ENCODE assay signal across 1 cellular context in genomic region chr11:34783816-34784317, GRCh38.
TF ChIP-seq lines count a peak whose summit lies in the region.

No MANE protein-coding gene starts in this region.

TF ChIP-seq in HepG2, 621 proteins besides CTCF, POLR2A, EP300 and RAD21 (continued from another document and continues in another):
- TF ChIP-seq ATM (IDR thresholded peaks at IDR 0.05; ENCODE audit: borderline replicate concordance) = no peak
- no peak for TF ChIP-seq SP4 (CRISPR knock-in tag; IDR thresholded peaks at IDR 0.05)
- 0 out of 2 replicates have a peak, but pooled peaks have one; percentile 41 for TF ChIP-seq ISL2 (CRISPR knock-in tag; IDR thresholded peaks at IDR 0.05)
- no peak for TF ChIP-seq HOXA5 (CRISPR knock-in tag; IDR thresholded peaks at IDR 0.05)
- TF ChIP-seq NFAT5 (CRISPR knock-in tag; IDR thresholded peaks at IDR 0.05) = no peak
- 0 out of 2 replicates have a peak, but pooled peaks have one; percentile 11 for TF ChIP-seq SP5 (CRISPR knock-in tag; IDR thresholded peaks at IDR 0.05; ENCODE audit: borderline replicate concordance, low read depth)
- no peak for TF ChIP-seq HNRNPLL (IDR thresholded peaks at IDR 0.05; ENCODE audit: low read depth, low read length, poor library complexity, severe bottlenecking)
- no peak for TF ChIP-seq SRF (IDR thresholded peaks at IDR 0.05; ENCODE audit: low read depth, low read length)
- TF ChIP-seq, protein P1, sequence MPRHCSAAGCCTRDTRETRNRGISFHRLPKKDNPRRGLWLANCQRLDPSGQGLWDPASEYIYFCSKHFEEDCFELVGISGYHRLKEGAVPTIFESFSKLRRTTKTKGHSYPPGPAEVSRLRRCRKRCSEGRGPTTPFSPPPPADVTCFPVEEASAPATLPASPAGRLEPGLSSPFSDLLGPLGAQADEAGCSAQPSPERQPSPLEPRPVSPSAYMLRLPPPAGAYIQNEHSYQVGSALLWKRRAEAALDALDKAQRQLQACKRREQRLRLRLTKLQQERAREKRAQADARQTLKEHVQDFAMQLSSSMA (CRISPR knock-in tag; IDR thresholded peaks at IDR 0.05) = no peak
- peak; percentile 53; the same call in 1 of the 2 replicates for TF ChIP-seq SIX4 (CRISPR knock-in tag; IDR thresholded peaks at IDR 0.05)
- TF ChIP-seq ZNF761 (CRISPR knock-in tag; conservative IDR thresholded peaks at IDR 0.05) = no peak
- no peak for TF ChIP-seq TBP (CRISPR knock-in tag; IDR thresholded peaks at IDR 0.05)
- TF ChIP-seq, protein P2, sequence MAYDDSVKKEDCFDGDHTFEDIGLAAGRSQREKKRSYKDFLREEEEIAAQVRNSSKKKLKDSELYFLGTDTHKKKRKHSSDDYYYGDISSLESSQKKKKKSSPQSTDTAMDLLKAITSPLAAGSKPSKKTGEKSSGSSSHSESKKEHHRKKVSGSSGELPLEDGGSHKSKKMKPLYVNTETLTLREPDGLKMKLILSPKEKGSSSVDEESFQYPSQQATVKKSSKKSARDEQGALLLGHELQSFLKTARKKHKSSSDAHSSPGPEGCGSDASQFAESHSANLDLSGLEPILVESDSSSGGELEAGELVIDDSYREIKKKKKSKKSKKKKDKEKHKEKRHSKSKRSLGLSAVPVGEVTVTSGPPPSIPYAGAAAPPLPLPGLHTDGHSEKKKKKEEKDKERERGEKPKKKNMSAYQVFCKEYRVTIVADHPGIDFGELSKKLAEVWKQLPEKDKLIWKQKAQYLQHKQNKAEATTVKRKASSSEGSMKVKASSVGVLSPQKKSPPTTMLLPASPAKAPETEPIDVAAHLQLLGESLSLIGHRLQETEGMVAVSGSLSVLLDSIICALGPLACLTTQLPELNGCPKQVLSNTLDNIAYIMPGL (CRISPR knock-in tag; IDR thresholded peaks at IDR 0.05; ENCODE audit: borderline replicate concordance in 1 of 2, low read depth in 1 of 2) = no peak; a peak in 1 of 4 replicates
- no peak for TF ChIP-seq MZF1 (CRISPR knock-in tag; IDR thresholded peaks at IDR 0.05; ENCODE audit: borderline replicate concordance)
- no peak for TF ChIP-seq ZNF333 (CRISPR knock-in tag; IDR thresholded peaks at IDR 0.05; ENCODE audit: borderline replicate concordance)
- no peak for TF ChIP-seq PHF20 (CRISPR knock-in tag; IDR thresholded peaks at IDR 0.05)
- peak; percentile 45 for TF ChIP-seq SKI (IDR thresholded peaks at IDR 0.05; ENCODE audit: partially characterized antibody)
- no peak for TF ChIP-seq ELF1 (CRISPR knock-in tag; IDR thresholded peaks at IDR 0.05)
- TF ChIP-seq ZNF44 (CRISPR knock-in tag; IDR thresholded peaks at IDR 0.05) = no peak
- no peak for TF ChIP-seq ZNF326 (CRISPR knock-in tag; IDR thresholded peaks at IDR 0.05; ENCODE audit: borderline replicate concordance)
- TF ChIP-seq, protein P3, sequence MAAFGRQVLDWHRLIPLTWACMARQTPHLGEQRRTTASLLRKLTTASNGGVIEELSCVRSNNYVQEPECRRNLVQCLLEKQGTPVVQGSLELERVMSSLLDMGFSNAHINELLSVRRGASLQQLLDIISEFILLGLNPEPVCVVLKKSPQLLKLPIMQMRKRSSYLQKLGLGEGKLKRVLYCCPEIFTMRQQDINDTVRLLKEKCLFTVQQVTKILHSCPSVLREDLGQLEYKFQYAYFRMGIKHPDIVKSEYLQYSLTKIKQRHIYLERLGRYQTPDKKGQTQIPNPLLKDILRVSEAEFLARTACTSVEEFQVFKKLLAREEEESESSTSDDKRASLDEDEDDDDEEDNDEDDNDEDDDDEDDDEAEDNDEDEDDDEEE (CRISPR knock-in tag; IDR thresholded peaks at IDR 0.05) = no peak
- TF ChIP-seq THAP8 (CRISPR knock-in tag; IDR thresholded peaks at IDR 0.05; ENCODE audit: borderline replicate concordance) = no peak
- TF ChIP-seq ZNF33A (CRISPR knock-in tag; IDR thresholded peaks at IDR 0.05; ENCODE audit: borderline replicate concordance) = no peak
- no peak for TF ChIP-seq AKAP8 (CRISPR knock-in tag; IDR thresholded peaks at IDR 0.05)
- TF ChIP-seq ZNF564 (CRISPR knock-in tag; IDR thresholded peaks at IDR 0.05) = peak; percentile 42; the same call in 1 of the 2 replicates
- no peak for TF ChIP-seq PAX8 (CRISPR knock-in tag; IDR thresholded peaks at IDR 0.05; ENCODE audit: borderline replicate concordance)
- no peak for TF ChIP-seq NFYC (CRISPR knock-in tag; IDR thresholded peaks at IDR 0.05)
- TF ChIP-seq ZNF234 (CRISPR knock-in tag; conservative IDR thresholded peaks at IDR 0.05) = no peak
- TF ChIP-seq TRIM22 (IDR thresholded peaks at IDR 0.05) = no peak
- 0 out of 2 replicates have a peak, but pooled peaks have one; percentile 12 for TF ChIP-seq PPARG (CRISPR knock-in tag; conservative IDR thresholded peaks at IDR 0.05)
- TF ChIP-seq ZFP1 (CRISPR knock-in tag; IDR thresholded peaks at IDR 0.05) = peak; percentile 47; the same call in 1 of the 2 replicates
- TF ChIP-seq FOXJ3 (CRISPR knock-in tag; IDR thresholded peaks at IDR 0.05; ENCODE audit: borderline replicate concordance) = no peak
- TF ChIP-seq ZNF207 (IDR thresholded peaks at IDR 0.05; ENCODE audit: borderline replicate concordance) = no peak
- no peak for TF ChIP-seq TRIM24 (CRISPR knock-in tag; IDR thresholded peaks at IDR 0.05)
- TF ChIP-seq, protein P4, sequence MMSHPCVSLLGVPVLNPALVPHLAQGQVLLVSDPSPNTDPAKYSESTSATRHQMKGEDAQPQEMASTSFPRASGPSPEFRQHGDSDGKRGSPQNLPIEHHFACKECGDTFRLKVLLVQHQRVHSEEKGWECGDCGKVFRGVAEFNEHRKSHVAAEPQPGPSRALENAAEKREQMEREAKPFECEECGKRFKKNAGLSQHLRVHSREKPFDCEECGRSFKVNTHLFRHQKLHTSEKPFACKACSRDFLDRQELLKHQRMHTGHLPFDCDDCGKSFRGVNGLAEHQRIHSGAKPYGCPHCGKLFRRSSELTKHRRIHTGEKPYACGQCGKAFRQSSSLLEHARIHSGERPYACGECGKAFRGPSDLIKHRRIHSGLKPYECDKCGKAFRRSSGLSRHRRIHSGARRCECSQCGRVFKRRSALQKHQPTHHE (CRISPR knock-in tag; IDR thresholded peaks at IDR 0.05; ENCODE audit: borderline replicate concordance) = peak; percentile 54; the same call in 1 of the 2 replicates
- TF ChIP-seq PCBP2 (optimal IDR thresholded peaks at IDR 0.05; ENCODE audit: low read depth, low read length, poor library complexity, severe bottlenecking) = no peak
- TF ChIP-seq HDAC1 (CRISPR knock-in tag; IDR thresholded peaks at IDR 0.05) = no peak; the same call in 1 of the 2 replicates
- TF ChIP-seq FOXM1 (CRISPR knock-in tag; IDR thresholded peaks at IDR 0.05) = no peak
- TF ChIP-seq KAT7 (CRISPR knock-in tag; IDR thresholded peaks at IDR 0.05; ENCODE audit: borderline replicate concordance) = no peak
- TF ChIP-seq ZNF451 (CRISPR knock-in tag; IDR thresholded peaks at IDR 0.05) = 0 out of 2 replicates have a peak, but pooled peaks have one; percentile 69
- TF ChIP-seq, protein P5, sequence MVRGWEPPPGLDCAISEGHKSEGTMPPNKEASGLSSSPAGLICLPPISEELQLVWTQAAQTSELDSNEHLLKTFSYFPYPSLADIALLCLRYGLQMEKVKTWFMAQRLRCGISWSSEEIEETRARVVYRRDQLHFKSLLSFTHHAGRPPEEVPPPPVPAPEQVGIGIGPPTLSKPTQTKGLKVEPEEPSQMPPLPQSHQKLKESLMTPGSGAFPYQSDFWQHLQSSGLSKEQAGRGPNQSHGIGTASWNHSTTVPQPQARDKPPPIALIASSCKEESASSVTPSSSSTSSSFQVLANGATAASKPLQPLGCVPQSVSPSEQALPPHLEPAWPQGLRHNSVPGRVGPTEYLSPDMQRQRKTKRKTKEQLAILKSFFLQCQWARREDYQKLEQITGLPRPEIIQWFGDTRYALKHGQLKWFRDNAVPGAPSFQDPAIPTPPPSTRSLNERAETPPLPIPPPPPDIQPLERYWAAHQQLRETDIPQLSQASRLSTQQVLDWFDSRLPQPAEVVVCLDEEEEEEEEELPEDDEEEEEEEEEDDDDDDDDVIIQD (CRISPR knock-in tag; IDR thresholded peaks at IDR 0.05; ENCODE audit: low read depth) = peak; percentile 67
- no peak for TF ChIP-seq ZNF24 (IDR thresholded peaks at IDR 0.05)
- TF ChIP-seq ZNF121 (CRISPR knock-in tag; IDR thresholded peaks at IDR 0.05) = no peak
- no peak for TF ChIP-seq SALL2 (CRISPR knock-in tag; IDR thresholded peaks at IDR 0.05)
- no peak for TF ChIP-seq ZBTB14 (CRISPR knock-in tag; IDR thresholded peaks at IDR 0.05)
- no peak; the same call in 1 of the 2 replicates for TF ChIP-seq KLF6 (CRISPR knock-in tag; IDR thresholded peaks at IDR 0.05)
- peak; percentile 70; the same call in 1 of the 2 replicates for TF ChIP-seq FOXA3 (CRISPR knock-in tag; IDR thresholded peaks at IDR 0.05)
- TF ChIP-seq ZNF891 (CRISPR knock-in tag; IDR thresholded peaks at IDR 0.05) = no peak
- TF ChIP-seq NR1H2 (CRISPR knock-in tag; IDR thresholded peaks at IDR 0.05; ENCODE audit: borderline replicate concordance, low read depth) = no peak
- TF ChIP-seq ZNF496 (CRISPR knock-in tag; IDR thresholded peaks at IDR 0.05; ENCODE audit: insufficient replicate concordance) = no peak
- no peak for TF ChIP-seq JDP2 (CRISPR knock-in tag; IDR thresholded peaks at IDR 0.05; ENCODE audit: borderline replicate concordance)
- TF ChIP-seq, protein P6, sequence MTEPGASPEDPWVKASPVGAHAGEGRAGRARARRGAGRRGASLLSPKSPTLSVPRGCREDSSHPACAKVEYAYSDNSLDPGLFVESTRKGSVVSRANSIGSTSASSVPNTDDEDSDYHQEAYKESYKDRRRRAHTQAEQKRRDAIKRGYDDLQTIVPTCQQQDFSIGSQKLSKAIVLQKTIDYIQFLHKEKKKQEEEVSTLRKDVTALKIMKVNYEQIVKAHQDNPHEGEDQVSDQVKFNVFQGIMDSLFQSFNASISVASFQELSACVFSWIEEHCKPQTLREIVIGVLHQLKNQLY (CRISPR knock-in tag; IDR thresholded peaks at IDR 0.05) = no peak
- TF ChIP-seq THAP11 (CRISPR knock-in tag; IDR thresholded peaks at IDR 0.05) = peak; percentile 6; the same call in 1 of the 2 replicates
- TF ChIP-seq ADNP (CRISPR knock-in tag; IDR thresholded peaks at IDR 0.05) = 0 out of 2 replicates have a peak, but pooled peaks have one; percentile 21
